In the genomic region with DNA sequence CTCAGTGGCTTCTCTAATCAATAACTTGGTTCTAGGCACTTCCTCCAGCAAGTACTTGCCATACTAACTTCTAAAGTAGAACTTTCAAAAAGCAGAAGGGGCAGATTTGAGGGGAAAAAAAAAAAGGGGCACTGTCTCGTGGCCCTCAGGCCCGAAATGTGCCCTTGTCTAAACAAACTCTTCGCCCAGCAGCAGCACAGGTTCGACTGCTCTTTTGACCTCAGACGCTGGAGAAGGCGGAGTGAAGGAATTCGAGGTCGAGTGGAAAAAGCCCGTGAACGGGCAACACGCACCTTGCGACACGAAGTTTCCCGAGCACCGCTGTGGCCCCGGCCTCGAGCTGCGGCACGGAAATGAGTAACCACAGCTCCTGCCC, we compare ENCODE assay signal across 8 cellular contexts. TPM values are rescaled to one million over a fixed set of nuclear protein-coding genes. Genes with fewer than 3 reads are reported as not detected.
A peak's percentile ranks its signal among the peaks of the same experiment; 100 is the strongest.
DNase-seq lines count a peak whose midpoint lies in the region; ATAC-seq and TF ChIP-seq lines count a peak whose summit lies in the region.

No MANE protein-coding gene starts in this region.

- peak overlapping the region; percentile 72 for H3K27ac ChIP-seq in PC-3 (ENCODE audit: low read length)

- H4K20me1 ChIP-seq in PC-3 (ENCODE audit: low read length): peaks cover 41% of the 10 kb centered on the region

- H3K9ac ChIP-seq in PC-3 (ENCODE audit: low read length): peak overlapping the region; percentile 98

- H2AFZ ChIP-seq in PC-3 (ENCODE audit: low read length): no peak overlapping the region
- H2AFZ ChIP-seq in neuron (ENCODE audit: low read depth, low read length): no peak overlapping the region

- peaks cover 46% of the 10 kb centered on the region for H3K36me3 Mint-ChIP-seq in effector memory CD8-positive, alpha-beta T cell (ENCODE audit: insufficient read depth)

- peak overlapping the region; percentile 78 to 91 for H3K4me3 Mint-ChIP-seq in effector memory CD8-positive, alpha-beta T cell

- H3K9me2 ChIP-seq in PC-3 (replicated peaks; ENCODE audit: low read length): no peaks in the 10 kb centered on the region

- no peaks in the 10 kb centered on the region for H3F3A ChIP-seq in PC-3 (ENCODE audit: low read length, unreplicated experiment)

- ATAC-seq in GM21717 (IDR thresholded peaks at IDR 0.05; ENCODE audit: unreplicated experiment) (peak; percentile 8), PC-3 (peak; percentile 19), HG02981 (IDR thresholded peaks at IDR 0.05; ENCODE audit: unreplicated experiment) (no peak)
- no peak for ATAC-seq in effector memory CD8-positive, alpha-beta T cell (replicated peaks)

- intact Hi-C loops in PC-3 (cut with micrococcal nuclease): loop anchor here (5.0 kb wide), 1 partner anchor 80 kb away; no protein-coding TSS in a partner anchor

- H3K27ac Mint-ChIP-seq in effector memory CD8-positive, alpha-beta T cell: peak overlapping the region; percentile 74 to 92

- peaks cover 52% of the 10 kb centered on the region for H3K79me2 ChIP-seq in PC-3 (ENCODE audit: low read length)

- peak overlapping the region; percentile 96 for H3K4me3 ChIP-seq in PC-3 (ENCODE audit: low read length)
- H3K4me3 ChIP-seq in neuron (ENCODE audit: low read length): peak overlapping the region; percentile 75

- H3K9me3 ChIP-seq in PC-3 (ENCODE audit: low read length) (no peaks in the 10 kb centered on the region), neuron (ENCODE audit: low read length) (no peaks in the 10 kb centered on the region)

- TF ChIP-seq CTCF in PC-3 (conservative IDR thresholded peaks at IDR 0.05; ENCODE audit: low read depth, low read length): no peak

- H3K4me1 ChIP-seq in PC-3 (ENCODE audit: insufficient read depth, low read length) (peaks cover 17% of the 10 kb centered on the region; the same call in 1 of the 2 replicates), neuron (ENCODE audit: insufficient read depth, low read length) (peaks cover 16% of the 10 kb centered on the region)

- peaks cover 27 to 32% of the 10 kb centered on the region in 2 donors for H3K4me1 Mint-ChIP-seq in effector memory CD8-positive, alpha-beta T cell (ENCODE audit: low read depth in 2 of 2)

- TSS peak; percentile 46 for BruUV-seq in PC-3 (replicated peaks; lab: Mats Ljungman, UMichigan)

- H3K9me3 Mint-ChIP-seq in effector memory CD8-positive, alpha-beta T cell: no peaks in the 10 kb centered on the region

- POLR2A ChIA-PET in PC-3 (lab: Charles Lee; ENCODE audit: unreplicated experiment): no interaction called here

- no peaks in the 10 kb centered on the region for H3K27me3 Mint-ChIP-seq in effector memory CD8-positive, alpha-beta T cell

- CTCF ChIA-PET in PC-3 (lab: Charles Lee): interaction anchor here (1.3 kb wide), 1 partner anchor 25 kb away, joined by 7 read pairs; a partner anchor contains a TSS

- peak; percentile 29 to 37 for DNase-seq in AML-193 (lab: John Stamatoyannopoulos, UW)
- peak; percentile 31 for DNase-seq in PC-3
- DNase-seq in effector memory CD8-positive, alpha-beta T cell: no peak
- no peak for DNase-seq in NCI-H446 treated with DMSO at 0.1 percent for 48 hours (lab: John Stamatoyannopoulos, UW)
- DNase-seq in NCI-H345 (lab: John Stamatoyannopoulos, UW): no peak

- peak overlapping the region; percentile 95 for H3K4me2 ChIP-seq in PC-3 (ENCODE audit: low read length)

- no peaks in the 10 kb centered on the region for H3K27me3 ChIP-seq in PC-3 (ENCODE audit: low read length)
- no peaks in the 10 kb centered on the region for H3K27me3 ChIP-seq in neuron (ENCODE audit: insufficient read depth, low read length)

- peaks cover 25% of the 10 kb centered on the region for H3K36me3 ChIP-seq in PC-3 (ENCODE audit: low read depth, low read length)
- peaks cover 20% of the 10 kb centered on the region for H3K36me3 ChIP-seq in neuron (ENCODE audit: insufficient read depth, low read length)

RNA-seq across cellular contexts. Expression of a gene that starts 0.7 kb away (rescaled TPM):
- 74.5 and 121 TPM in 2 replicates for total RNA-seq in PC-3 (2014; rRNA removed)

RNA-seq across cellular contexts. Expression of a gene that starts 24.0 kb away (rescaled TPM):
- total RNA-seq in PC-3 (2014; rRNA removed): 14.7 and 16.5 TPM in 2 replicates

Comparison
In these comparisons a context has a peak if more than half of its experiments do, and no peak if none do; other contexts are left out.
1. DNase-seq: peak in AML-193 (2 of 2) and PC-3 (single experiment); none in effector memory CD8-positive, alpha-beta T cell (0 of 3), NCI-H446 treated with DMSO at 0.1 percent for 48 hours (single experiment) and NCI-H345 (single experiment).
2. ATAC-seq: peak in GM21717 (single experiment) and PC-3 (single experiment); none in effector memory CD8-positive, alpha-beta T cell (single experiment) and HG02981 (single experiment).